15 cellular contexts compared by ENCODE assay signal in genomic region chr4:11698033-11698432, GRCh38.
"Had no signal": no experiment of that assay in that cellular context is flagged by ENCODE, and none has a peak within 500 bp of the region (broad histone marks: within the 10 kb centered on the region; RNA-seq: fewer than 3 reads in every experiment).

No MANE protein-coding gene starts in this region.

- DNase-seq: activated CD4-positive, alpha-beta memory T cell treated with anti-CD3 and anti-CD28 coated beads for 36 hours; activated gamma-delta T cell; activated naive CD8-positive, alpha-beta T cell treated with anti-CD3 and anti-CD28 coated beads for 36 hours; activated T-cell treated with anti-CD3 and anti-CD28 coated beads, Interleukin-2, amount 50 U/mL, for 48 hours; anterior cingulate cortex; central memory CD4-positive, alpha-beta T cell; effector CD4-positive, alpha-beta T cell; erythroblast; glutamatergic neuron; small intestine had no signal

- H3K4me1 ChIP-seq: tibial nerve, vagina had no signal

- H3K27ac ChIP-seq: tibial nerve, vagina had no signal

- H3K27me3 ChIP-seq: tibial nerve, vagina had no signal

- H3K36me3 ChIP-seq: tibial nerve, vagina had no signal

- FAIRE-seq: small intestine had no signal

- ATAC-seq: activated CD4-positive, CD25-positive, alpha-beta regulatory T cell treated with anti-CD3 and anti-CD28 coated beads, Interleukin-2, amount 50 U/mL, for 24 hours; left lobe of liver had no signal

- H3K4me3 ChIP-seq: coronary artery, tibial nerve, vagina had no signal

- H3K9me3 ChIP-seq: vagina had no signal
